Comparison of ENCODE assay signal across 1 cellular context in the genomic region with DNA sequence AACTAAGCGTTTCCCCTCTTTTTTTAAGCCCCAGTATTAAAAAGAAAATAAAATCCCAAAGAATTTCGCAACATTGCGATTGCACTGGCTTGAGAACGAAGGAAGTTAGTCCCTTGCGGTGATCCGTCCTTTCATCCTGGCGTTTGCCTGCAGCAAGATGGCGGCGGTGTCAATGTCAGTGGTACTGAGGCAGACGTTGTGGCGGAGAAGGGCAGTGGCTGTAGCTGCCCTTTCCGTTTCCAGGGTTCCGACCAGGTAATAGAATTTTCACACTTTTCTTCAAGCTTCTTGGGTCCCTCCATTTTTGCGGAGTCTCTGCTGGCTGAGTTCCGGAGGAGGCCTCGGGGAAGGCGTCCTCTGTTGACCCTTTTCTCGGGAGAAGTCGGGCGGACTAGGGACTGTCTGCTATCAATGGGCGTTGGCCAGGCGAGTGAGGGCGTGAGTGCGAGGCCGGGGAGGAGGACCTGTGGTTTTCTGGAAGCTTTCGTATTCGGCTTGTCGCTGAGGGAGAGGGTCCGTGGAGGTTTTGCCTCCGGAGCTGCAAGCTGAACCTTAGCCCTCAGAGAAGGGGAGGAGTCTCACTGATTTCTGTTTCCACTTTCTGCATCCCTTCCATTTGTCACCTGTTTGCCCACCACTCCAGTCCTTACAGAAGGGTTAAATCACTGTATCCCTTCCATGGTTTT.
TF ChIP-seq lines count a peak whose summit lies in the region.

A gene (plus strand): TSS at position 134 of the 686 bp plus-strand sequence. CDS start 24 bp downstream, at position 158.

TF ChIP-seq in K562, 482 proteins besides CTCF, POLR2A, EP300 and RAD21 (continued from another document and continues in another):
- TF ChIP-seq, protein P1, sequence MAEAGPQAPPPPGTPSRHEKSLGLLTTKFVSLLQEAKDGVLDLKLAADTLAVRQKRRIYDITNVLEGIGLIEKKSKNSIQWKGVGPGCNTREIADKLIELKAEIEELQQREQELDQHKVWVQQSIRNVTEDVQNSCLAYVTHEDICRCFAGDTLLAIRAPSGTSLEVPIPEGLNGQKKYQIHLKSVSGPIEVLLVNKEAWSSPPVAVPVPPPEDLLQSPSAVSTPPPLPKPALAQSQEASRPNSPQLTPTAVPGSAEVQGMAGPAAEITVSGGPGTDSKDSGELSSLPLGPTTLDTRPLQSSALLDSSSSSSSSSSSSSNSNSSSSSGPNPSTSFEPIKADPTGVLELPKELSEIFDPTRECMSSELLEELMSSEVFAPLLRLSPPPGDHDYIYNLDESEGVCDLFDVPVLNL (CRISPR knock-in tag; IDR thresholded peaks at IDR 0.05; ENCODE audit: low read depth) = no peak
- TF ChIP-seq, protein P2, sequence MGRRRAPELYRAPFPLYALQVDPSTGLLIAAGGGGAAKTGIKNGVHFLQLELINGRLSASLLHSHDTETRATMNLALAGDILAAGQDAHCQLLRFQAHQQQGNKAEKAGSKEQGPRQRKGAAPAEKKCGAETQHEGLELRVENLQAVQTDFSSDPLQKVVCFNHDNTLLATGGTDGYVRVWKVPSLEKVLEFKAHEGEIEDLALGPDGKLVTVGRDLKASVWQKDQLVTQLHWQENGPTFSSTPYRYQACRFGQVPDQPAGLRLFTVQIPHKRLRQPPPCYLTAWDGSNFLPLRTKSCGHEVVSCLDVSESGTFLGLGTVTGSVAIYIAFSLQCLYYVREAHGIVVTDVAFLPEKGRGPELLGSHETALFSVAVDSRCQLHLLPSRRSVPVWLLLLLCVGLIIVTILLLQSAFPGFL (CRISPR knock-in tag; IDR thresholded peaks at IDR 0.05) = no peak
- TF ChIP-seq ZSCAN32 (CRISPR knock-in tag; IDR thresholded peaks at IDR 0.05) (no peak), ZNF140 (CRISPR knock-in tag; IDR thresholded peaks at IDR 0.05) (no peak), DMBX1 (CRISPR knock-in tag; IDR thresholded peaks at IDR 0.05; ENCODE audit: borderline replicate concordance) (no peak; the same call in 1 of the 2 replicates), MCM2 (IDR thresholded peaks at IDR 0.05; ENCODE audit: low read depth) (no peak), KDM5B (IDR thresholded peaks at IDR 0.05; ENCODE audit: insufficient replicate concordance, low read depth, low read length) (peak; percentile 93), SNRNP70 (optimal IDR thresholded peaks at IDR 0.05; ENCODE audit: low read depth, low read length) (no peak), TARDBP (IDR thresholded peaks at IDR 0.05) (no peak; the same call in 1 of the 2 replicates), PYGO2 (tag; IDR thresholded peaks at IDR 0.05) (no peak), NR2C1 (IDR thresholded peaks at IDR 0.05) (peak; percentile 54; the same call in 1 of the 2 replicates), NR2C1 (tag; IDR thresholded peaks at IDR 0.05) (peak; percentile 82), TOE1 (IDR thresholded peaks at IDR 0.05; ENCODE audit: borderline replicate concordance) (peak; percentile 75), TOE1 (CRISPR knock-in tag; IDR thresholded peaks at IDR 0.05; ENCODE audit: borderline replicate concordance, low read depth) (no peak), ZNF165 (CRISPR knock-in tag; IDR thresholded peaks at IDR 0.05; ENCODE audit: borderline replicate concordance) (0 out of 2 replicates have a peak, but pooled peaks have one; percentile 43), NR2C2 (CRISPR knock-in tag; IDR thresholded peaks at IDR 0.05) (no peak; the same call in 1 of the 2 replicates), NR2C2 (tag; IDR thresholded peaks at IDR 0.05) (peak; percentile 92), SP1 (CRISPR knock-in tag; IDR thresholded peaks at IDR 0.05) (peak; percentile 40; the same call in 1 of the 2 replicates), RBM14 (IDR thresholded peaks at IDR 0.05; ENCODE audit: borderline replicate concordance, insufficient read depth, low read depth, low read length) (no peak), ZNF41 (CRISPR knock-in tag; conservative IDR thresholded peaks at IDR 0.05) (no peak), ZNF316 (IDR thresholded peaks at IDR 0.05) (no peak), ZNF239 (CRISPR knock-in tag; IDR thresholded peaks at IDR 0.05) (no peak), ZNF311 (CRISPR knock-in tag; IDR thresholded peaks at IDR 0.05) (no peak), SMAD2 (IDR thresholded peaks at IDR 0.05; ENCODE audit: low read depth, low read length) (no peak), HDAC3 (IDR thresholded peaks at IDR 0.05; ENCODE audit: borderline replicate concordance, partially characterized antibody) (no peak), RNF2 (IDR thresholded peaks at IDR 0.05) (no peak), SNIP1 (IDR thresholded peaks at IDR 0.05; ENCODE audit: low read depth) (no peak)
- TF ChIP-seq, protein P3, sequence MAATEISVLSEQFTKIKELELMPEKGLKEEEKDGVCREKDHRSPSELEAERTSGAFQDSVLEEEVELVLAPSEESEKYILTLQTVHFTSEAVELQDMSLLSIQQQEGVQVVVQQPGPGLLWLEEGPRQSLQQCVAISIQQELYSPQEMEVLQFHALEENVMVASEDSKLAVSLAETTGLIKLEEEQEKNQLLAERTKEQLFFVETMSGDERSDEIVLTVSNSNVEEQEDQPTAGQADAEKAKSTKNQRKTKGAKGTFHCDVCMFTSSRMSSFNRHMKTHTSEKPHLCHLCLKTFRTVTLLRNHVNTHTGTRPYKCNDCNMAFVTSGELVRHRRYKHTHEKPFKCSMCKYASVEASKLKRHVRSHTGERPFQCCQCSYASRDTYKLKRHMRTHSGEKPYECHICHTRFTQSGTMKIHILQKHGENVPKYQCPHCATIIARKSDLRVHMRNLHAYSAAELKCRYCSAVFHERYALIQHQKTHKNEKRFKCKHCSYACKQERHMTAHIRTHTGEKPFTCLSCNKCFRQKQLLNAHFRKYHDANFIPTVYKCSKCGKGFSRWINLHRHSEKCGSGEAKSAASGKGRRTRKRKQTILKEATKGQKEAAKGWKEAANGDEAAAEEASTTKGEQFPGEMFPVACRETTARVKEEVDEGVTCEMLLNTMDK (IDR thresholded peaks at IDR 0.05; ENCODE audit: borderline replicate concordance, insufficient read depth, low read depth, low read length, poor library complexity, severe bottlenecking) = no peak
- TF ChIP-seq, protein P4, sequence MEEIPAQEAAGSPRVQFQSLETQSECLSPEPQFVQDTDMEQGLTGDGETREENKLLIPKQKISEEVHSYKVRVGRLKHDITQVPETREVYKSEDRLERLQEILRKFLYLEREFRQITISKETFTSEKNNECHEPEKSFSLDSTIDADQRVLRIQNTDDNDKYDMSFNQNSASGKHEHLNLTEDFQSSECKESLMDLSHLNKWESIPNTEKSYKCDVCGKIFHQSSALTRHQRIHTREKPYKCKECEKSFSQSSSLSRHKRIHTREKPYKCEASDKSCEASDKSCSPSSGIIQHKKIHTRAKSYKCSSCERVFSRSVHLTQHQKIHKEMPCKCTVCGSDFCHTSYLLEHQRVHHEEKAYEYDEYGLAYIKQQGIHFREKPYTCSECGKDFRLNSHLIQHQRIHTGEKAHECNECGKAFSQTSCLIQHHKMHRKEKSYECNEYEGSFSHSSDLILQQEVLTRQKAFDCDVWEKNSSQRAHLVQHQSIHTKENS (CRISPR knock-in tag; IDR thresholded peaks at IDR 0.05) = no peak
- TF ChIP-seq, protein P5, sequence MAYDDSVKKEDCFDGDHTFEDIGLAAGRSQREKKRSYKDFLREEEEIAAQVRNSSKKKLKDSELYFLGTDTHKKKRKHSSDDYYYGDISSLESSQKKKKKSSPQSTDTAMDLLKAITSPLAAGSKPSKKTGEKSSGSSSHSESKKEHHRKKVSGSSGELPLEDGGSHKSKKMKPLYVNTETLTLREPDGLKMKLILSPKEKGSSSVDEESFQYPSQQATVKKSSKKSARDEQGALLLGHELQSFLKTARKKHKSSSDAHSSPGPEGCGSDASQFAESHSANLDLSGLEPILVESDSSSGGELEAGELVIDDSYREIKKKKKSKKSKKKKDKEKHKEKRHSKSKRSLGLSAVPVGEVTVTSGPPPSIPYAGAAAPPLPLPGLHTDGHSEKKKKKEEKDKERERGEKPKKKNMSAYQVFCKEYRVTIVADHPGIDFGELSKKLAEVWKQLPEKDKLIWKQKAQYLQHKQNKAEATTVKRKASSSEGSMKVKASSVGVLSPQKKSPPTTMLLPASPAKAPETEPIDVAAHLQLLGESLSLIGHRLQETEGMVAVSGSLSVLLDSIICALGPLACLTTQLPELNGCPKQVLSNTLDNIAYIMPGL (CRISPR knock-in tag; IDR thresholded peaks at IDR 0.05) = no peak
- TF ChIP-seq, protein P6, sequence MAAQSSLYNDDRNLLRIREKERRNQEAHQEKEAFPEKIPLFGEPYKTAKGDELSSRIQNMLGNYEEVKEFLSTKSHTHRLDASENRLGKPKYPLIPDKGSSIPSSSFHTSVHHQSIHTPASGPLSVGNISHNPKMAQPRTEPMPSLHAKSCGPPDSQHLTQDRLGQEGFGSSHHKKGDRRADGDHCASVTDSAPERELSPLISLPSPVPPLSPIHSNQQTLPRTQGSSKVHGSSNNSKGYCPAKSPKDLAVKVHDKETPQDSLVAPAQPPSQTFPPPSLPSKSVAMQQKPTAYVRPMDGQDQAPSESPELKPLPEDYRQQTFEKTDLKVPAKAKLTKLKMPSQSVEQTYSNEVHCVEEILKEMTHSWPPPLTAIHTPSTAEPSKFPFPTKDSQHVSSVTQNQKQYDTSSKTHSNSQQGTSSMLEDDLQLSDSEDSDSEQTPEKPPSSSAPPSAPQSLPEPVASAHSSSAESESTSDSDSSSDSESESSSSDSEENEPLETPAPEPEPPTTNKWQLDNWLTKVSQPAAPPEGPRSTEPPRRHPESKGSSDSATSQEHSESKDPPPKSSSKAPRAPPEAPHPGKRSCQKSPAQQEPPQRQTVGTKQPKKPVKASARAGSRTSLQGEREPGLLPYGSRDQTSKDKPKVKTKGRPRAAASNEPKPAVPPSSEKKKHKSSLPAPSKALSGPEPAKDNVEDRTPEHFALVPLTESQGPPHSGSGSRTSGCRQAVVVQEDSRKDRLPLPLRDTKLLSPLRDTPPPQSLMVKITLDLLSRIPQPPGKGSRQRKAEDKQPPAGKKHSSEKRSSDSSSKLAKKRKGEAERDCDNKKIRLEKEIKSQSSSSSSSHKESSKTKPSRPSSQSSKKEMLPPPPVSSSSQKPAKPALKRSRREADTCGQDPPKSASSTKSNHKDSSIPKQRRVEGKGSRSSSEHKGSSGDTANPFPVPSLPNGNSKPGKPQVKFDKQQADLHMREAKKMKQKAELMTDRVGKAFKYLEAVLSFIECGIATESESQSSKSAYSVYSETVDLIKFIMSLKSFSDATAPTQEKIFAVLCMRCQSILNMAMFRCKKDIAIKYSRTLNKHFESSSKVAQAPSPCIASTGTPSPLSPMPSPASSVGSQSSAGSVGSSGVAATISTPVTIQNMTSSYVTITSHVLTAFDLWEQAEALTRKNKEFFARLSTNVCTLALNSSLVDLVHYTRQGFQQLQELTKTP (IDR thresholded peaks at IDR 0.05; ENCODE audit: low read depth in 1 of 2, partially characterized antibody in 2 of 2) = peak in 1 of 2 experiments; percentile 49
- TF ChIP-seq, protein P7, sequence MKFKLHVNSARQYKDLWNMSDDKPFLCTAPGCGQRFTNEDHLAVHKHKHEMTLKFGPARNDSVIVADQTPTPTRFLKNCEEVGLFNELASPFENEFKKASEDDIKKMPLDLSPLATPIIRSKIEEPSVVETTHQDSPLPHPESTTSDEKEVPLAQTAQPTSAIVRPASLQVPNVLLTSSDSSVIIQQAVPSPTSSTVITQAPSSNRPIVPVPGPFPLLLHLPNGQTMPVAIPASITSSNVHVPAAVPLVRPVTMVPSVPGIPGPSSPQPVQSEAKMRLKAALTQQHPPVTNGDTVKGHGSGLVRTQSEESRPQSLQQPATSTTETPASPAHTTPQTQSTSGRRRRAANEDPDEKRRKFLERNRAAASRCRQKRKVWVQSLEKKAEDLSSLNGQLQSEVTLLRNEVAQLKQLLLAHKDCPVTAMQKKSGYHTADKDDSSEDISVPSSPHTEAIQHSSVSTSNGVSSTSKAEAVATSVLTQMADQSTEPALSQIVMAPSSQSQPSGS (CRISPR knock-in tag; IDR thresholded peaks at IDR 0.05) = no peak
- TF ChIP-seq, protein P8, sequence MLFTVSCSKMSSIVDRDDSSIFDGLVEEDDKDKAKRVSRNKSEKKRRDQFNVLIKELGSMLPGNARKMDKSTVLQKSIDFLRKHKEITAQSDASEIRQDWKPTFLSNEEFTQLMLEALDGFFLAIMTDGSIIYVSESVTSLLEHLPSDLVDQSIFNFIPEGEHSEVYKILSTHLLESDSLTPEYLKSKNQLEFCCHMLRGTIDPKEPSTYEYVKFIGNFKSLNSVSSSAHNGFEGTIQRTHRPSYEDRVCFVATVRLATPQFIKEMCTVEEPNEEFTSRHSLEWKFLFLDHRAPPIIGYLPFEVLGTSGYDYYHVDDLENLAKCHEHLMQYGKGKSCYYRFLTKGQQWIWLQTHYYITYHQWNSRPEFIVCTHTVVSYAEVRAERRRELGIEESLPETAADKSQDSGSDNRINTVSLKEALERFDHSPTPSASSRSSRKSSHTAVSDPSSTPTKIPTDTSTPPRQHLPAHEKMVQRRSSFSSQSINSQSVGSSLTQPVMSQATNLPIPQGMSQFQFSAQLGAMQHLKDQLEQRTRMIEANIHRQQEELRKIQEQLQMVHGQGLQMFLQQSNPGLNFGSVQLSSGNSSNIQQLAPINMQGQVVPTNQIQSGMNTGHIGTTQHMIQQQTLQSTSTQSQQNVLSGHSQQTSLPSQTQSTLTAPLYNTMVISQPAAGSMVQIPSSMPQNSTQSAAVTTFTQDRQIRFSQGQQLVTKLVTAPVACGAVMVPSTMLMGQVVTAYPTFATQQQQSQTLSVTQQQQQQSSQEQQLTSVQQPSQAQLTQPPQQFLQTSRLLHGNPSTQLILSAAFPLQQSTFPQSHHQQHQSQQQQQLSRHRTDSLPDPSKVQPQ (CRISPR knock-in tag; IDR thresholded peaks at IDR 0.05; ENCODE audit: borderline replicate concordance) = no peak
- TF ChIP-seq, protein P9, sequence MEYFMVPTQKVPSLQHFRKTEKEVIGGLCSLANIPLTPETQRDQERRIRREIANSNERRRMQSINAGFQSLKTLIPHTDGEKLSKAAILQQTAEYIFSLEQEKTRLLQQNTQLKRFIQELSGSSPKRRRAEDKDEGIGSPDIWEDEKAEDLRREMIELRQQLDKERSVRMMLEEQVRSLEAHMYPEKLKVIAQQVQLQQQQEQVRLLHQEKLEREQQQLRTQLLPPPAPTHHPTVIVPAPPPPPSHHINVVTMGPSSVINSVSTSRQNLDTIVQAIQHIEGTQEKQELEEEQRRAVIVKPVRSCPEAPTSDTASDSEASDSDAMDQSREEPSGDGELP (CRISPR knock-in tag; IDR thresholded peaks at IDR 0.05; ENCODE audit: borderline replicate concordance) = peak; percentile 67; the same call in 1 of the 2 replicates
- TF ChIP-seq, protein P10, sequence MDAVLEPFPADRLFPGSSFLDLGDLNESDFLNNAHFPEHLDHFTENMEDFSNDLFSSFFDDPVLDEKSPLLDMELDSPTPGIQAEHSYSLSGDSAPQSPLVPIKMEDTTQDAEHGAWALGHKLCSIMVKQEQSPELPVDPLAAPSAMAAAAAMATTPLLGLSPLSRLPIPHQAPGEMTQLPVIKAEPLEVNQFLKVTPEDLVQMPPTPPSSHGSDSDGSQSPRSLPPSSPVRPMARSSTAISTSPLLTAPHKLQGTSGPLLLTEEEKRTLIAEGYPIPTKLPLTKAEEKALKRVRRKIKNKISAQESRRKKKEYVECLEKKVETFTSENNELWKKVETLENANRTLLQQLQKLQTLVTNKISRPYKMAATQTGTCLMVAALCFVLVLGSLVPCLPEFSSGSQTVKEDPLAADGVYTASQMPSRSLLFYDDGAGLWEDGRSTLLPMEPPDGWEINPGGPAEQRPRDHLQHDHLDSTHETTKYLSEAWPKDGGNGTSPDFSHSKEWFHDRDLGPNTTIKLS (IDR thresholded peaks at IDR 0.05; ENCODE audit: borderline replicate concordance, low read depth) = 0 out of 2 replicates have a peak, but pooled peaks have one; percentile 37
